1 cellular context compared by ENCODE assay signal in the genomic region with DNA sequence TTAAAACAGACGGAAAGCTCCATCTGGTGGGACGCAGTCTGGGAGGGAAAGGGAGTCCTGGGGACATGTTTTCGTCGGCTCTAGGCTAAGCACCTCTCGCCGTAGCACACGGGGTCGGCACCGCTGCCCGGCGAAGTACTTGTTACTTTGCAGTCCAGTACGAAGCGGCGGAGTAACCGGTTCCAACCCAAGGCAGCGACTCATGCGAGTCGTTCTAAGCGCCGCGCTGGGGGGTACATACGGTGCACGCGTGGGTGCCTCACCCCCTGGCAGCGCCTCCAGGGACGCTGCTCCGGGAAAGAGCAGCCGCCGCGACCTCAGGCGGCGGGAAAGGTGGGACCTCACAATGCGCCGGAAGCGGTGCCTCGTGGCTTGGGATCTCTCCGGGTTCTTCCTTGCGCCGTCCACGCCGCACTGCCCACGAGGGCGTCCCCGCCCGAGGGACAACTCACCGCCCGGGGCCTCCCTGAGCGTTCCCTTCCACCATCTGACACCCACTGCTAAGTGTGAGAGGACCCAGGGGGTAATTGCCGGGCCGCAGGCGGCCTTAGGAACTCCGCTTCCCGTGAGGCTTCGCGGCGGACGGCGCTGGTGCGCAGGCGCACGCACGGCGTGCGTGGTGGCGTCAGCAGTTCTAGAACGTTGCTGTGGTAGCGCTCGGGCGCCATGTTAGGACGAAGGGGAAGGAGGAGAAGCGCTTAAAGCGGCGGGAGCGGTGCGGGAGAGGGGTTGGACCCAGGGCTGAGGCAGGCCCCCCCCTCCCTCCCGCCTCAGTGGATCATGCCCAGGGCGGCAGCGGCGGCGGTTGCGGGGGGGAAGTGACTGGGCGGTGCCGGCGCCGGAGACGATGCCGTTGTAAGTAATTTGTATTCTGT.
A peak's percentile ranks its signal among the peaks of the same experiment; 100 is the strongest.
TF ChIP-seq lines count a peak whose summit lies in the region.

A gene (plus strand): TSS at position 637 of the 875 bp plus-strand sequence. CDS start 211 bp downstream, at position 848.

TF ChIP-seq in K562, 482 proteins besides CTCF, POLR2A, EP300 and RAD21 (continued from another document and continues in another):
- TF ChIP-seq, protein P1, sequence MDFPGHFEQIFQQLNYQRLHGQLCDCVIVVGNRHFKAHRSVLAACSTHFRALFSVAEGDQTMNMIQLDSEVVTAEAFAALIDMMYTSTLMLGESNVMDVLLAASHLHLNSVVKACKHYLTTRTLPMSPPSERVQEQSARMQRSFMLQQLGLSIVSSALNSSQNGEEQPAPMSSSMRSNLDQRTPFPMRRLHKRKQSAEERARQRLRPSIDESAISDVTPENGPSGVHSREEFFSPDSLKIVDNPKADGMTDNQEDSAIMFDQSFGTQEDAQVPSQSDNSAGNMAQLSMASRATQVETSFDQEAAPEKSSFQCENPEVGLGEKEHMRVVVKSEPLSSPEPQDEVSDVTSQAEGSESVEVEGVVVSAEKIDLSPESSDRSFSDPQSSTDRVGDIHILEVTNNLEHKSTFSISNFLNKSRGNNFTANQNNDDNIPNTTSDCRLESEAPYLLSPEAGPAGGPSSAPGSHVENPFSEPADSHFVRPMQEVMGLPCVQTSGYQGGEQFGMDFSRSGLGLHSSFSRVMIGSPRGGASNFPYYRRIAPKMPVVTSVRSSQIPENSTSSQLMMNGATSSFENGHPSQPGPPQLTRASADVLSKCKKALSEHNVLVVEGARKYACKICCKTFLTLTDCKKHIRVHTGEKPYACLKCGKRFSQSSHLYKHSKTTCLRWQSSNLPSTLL (IDR thresholded peaks at IDR 0.05), result no peak
- TF ChIP-seq SIX5 (IDR thresholded peaks at IDR 0.05; ENCODE audit: borderline replicate concordance in 1 of 2, insufficient read depth in 1 of 2, low read depth in 1 of 2, low read length in 2 of 2) (peak; percentile 53 to 62; a peak in 3 of 4 replicates), ZNF551 (CRISPR knock-in tag; IDR thresholded peaks at IDR 0.05) (no peak), CCAR2 (IDR thresholded peaks at IDR 0.05; ENCODE audit: low read depth, low read length) (no peak), TFAM (CRISPR knock-in tag; conservative IDR thresholded peaks at IDR 0.05) (no peak), CHCHD3 (CRISPR knock-in tag; IDR thresholded peaks at IDR 0.05) (no peak), HMGN3 (IDR thresholded peaks at IDR 0.05; ENCODE audit: borderline replicate concordance, extremely low read depth, insufficient read length, low read depth, low read length) (peak; percentile 81), LARP7 (IDR thresholded peaks at IDR 0.05) (no peak), ZNF668 (CRISPR knock-in tag; IDR thresholded peaks at IDR 0.05) (no peak), MCM7 (IDR thresholded peaks at IDR 0.05) (no peak), NCOA6 (IDR thresholded peaks at IDR 0.05) (peak; percentile 94), DDX20 (tag; IDR thresholded peaks at IDR 0.05; ENCODE audit: low read depth) (no peak), THRAP3 (IDR thresholded peaks at IDR 0.05; ENCODE audit: borderline replicate concordance) (no peak), CC2D1A (IDR thresholded peaks at IDR 0.05) (no peak), ZBTB7A (IDR thresholded peaks at IDR 0.05; ENCODE audit: borderline replicate concordance, control insufficient read depth, low read depth, low read length) (no peak), ZNF324 (CRISPR knock-in tag; IDR thresholded peaks at IDR 0.05) (no peak), TGIF2 (CRISPR knock-in tag; IDR thresholded peaks at IDR 0.05) (no peak), MAFF (IDR thresholded peaks at IDR 0.05; ENCODE audit: low read length) (no peak; the same call in 1 of the 2 replicates), CHD1 (IDR thresholded peaks at IDR 0.05; ENCODE audit: low read length) (no peak), CHD2 (IDR thresholded peaks at IDR 0.05; ENCODE audit: low read depth, low read length) (no peak)
- TF ChIP-seq, protein P2, sequence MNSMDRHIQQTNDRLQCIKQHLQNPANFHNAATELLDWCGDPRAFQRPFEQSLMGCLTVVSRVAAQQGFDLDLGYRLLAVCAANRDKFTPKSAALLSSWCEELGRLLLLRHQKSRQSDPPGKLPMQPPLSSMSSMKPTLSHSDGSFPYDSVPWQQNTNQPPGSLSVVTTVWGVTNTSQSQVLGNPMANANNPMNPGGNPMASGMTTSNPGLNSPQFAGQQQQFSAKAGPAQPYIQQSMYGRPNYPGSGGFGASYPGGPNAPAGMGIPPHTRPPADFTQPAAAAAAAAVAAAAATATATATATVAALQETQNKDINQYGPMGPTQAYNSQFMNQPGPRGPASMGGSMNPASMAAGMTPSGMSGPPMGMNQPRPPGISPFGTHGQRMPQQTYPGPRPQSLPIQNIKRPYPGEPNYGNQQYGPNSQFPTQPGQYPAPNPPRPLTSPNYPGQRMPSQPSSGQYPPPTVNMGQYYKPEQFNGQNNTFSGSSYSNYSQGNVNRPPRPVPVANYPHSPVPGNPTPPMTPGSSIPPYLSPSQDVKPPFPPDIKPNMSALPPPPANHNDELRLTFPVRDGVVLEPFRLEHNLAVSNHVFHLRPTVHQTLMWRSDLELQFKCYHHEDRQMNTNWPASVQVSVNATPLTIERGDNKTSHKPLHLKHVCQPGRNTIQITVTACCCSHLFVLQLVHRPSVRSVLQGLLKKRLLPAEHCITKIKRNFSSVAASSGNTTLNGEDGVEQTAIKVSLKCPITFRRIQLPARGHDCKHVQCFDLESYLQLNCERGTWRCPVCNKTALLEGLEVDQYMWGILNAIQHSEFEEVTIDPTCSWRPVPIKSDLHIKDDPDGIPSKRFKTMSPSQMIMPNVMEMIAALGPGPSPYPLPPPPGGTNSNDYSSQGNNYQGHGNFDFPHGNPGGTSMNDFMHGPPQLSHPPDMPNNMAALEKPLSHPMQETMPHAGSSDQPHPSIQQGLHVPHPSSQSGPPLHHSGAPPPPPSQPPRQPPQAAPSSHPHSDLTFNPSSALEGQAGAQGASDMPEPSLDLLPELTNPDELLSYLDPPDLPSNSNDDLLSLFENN (IDR thresholded peaks at IDR 0.05; ENCODE audit: low read depth in 2 of 2, low read length in 2 of 2), result no peak
- TF ChIP-seq, protein P3, sequence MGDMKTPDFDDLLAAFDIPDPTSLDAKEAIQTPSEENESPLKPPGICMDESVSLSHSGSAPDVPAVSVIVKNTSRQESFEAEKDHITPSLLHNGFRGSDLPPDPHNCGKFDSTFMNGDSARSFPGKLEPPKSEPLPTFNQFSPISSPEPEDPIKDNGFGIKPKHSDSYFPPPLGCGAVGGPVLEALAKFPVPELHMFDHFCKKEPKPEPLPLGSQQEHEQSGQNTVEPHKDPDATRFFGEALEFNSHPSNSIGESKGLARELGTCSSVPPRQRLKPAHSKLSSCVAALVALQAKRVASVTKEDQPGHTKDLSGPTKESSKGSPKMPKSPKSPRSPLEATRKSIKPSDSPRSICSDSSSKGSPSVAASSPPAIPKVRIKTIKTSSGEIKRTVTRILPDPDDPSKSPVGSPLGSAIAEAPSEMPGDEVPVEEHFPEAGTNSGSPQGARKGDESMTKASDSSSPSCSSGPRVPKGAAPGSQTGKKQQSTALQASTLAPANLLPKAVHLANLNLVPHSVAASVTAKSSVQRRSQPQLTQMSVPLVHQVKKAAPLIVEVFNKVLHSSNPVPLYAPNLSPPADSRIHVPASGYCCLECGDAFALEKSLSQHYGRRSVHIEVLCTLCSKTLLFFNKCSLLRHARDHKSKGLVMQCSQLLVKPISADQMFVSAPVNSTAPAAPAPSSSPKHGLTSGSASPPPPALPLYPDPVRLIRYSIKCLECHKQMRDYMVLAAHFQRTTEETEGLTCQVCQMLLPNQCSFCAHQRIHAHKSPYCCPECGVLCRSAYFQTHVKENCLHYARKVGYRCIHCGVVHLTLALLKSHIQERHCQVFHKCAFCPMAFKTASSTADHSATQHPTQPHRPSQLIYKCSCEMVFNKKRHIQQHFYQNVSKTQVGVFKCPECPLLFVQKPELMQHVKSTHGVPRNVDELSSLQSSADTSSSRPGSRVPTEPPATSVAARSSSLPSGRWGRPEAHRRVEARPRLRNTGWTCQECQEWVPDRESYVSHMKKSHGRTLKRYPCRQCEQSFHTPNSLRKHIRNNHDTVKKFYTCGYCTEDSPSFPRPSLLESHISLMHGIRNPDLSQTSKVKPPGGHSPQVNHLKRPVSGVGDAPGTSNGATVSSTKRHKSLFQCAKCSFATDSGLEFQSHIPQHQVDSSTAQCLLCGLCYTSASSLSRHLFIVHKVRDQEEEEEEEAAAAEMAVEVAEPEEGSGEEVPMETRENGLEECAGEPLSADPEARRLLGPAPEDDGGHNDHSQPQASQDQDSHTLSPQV (IDR thresholded peaks at IDR 0.05), result peak; percentile 56
- TF ChIP-seq, protein P4, sequence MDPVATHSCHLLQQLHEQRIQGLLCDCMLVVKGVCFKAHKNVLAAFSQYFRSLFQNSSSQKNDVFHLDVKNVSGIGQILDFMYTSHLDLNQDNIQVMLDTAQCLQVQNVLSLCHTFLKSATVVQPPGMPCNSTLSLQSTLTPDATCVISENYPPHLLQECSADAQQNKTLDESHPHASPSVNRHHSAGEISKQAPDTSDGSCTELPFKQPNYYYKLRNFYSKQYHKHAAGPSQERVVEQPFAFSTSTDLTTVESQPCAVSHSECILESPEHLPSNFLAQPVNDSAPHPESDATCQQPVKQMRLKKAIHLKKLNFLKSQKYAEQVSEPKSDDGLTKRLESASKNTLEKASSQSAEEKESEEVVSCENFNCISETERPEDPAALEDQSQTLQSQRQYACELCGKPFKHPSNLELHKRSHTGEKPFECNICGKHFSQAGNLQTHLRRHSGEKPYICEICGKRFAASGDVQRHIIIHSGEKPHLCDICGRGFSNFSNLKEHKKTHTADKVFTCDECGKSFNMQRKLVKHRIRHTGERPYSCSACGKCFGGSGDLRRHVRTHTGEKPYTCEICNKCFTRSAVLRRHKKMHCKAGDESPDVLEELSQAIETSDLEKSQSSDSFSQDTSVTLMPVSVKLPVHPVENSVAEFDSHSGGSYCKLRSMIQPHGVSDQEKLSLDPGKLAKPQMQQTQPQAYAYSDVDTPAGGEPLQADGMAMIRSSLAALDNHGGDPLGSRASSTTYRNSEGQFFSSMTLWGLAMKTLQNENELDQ (CRISPR knock-in tag; IDR thresholded peaks at IDR 0.05; ENCODE audit: borderline replicate concordance), result 0 out of 2 replicates have a peak, but pooled peaks have one; percentile 57
- TF ChIP-seq, protein P5, sequence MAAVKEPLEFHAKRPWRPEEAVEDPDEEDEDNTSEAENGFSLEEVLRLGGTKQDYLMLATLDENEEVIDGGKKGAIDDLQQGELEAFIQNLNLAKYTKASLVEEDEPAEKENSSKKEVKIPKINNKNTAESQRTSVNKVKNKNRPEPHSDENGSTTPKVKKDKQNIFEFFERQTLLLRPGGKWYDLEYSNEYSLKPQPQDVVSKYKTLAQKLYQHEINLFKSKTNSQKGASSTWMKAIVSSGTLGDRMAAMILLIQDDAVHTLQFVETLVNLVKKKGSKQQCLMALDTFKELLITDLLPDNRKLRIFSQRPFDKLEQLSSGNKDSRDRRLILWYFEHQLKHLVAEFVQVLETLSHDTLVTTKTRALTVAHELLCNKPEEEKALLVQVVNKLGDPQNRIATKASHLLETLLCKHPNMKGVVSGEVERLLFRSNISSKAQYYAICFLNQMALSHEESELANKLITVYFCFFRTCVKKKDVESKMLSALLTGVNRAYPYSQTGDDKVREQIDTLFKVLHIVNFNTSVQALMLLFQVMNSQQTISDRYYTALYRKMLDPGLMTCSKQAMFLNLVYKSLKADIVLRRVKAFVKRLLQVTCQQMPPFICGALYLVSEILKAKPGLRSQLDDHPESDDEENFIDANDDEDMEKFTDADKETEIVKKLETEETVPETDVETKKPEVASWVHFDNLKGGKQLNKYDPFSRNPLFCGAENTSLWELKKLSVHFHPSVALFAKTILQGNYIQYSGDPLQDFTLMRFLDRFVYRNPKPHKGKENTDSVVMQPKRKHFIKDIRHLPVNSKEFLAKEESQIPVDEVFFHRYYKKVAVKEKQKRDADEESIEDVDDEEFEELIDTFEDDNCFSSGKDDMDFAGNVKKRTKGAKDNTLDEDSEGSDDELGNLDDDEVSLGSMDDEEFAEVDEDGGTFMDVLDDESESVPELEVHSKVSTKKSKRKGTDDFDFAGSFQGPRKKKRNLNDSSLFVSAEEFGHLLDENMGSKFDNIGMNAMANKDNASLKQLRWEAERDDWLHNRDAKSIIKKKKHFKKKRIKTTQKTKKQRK (IDR thresholded peaks at IDR 0.05; ENCODE audit: borderline replicate concordance, low read depth, low read length), result no peak
- TF ChIP-seq, protein P6, sequence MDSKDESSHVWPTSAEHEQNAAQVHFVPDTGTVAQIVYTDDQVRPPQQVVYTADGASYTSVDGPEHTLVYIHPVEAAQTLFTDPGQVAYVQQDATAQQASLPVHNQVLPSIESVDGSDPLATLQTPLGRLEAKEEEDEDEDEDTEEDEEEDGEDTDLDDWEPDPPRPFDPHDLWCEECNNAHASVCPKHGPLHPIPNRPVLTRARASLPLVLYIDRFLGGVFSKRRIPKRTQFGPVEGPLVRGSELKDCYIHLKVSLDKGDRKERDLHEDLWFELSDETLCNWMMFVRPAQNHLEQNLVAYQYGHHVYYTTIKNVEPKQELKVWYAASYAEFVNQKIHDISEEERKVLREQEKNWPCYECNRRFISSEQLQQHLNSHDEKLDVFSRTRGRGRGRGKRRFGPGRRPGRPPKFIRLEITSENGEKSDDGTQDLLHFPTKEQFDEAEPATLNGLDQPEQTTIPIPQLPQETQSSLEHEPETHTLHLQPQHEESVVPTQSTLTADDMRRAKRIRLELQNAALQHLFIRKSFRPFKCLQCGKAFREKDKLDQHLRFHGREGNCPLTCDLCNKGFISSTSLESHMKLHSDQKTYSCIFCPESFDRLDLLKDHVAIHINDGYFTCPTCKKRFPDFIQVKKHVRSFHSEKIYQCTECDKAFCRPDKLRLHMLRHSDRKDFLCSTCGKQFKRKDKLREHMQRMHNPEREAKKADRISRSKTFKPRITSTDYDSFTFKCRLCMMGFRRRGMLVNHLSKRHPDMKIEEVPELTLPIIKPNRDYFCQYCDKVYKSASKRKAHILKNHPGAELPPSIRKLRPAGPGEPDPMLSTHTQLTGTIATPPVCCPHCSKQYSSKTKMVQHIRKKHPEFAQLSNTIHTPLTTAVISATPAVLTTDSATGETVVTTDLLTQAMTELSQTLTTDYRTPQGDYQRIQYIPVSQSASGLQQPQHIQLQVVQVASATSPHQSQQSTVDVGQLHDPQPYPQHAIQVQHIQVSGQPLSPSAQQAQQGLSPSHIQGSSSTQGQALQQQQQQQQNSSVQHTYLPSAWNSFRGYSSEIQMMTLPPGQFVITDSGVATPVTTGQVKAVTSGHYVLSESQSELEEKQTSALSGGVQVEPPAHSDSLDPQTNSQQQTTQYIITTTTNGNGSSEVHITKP (IDR thresholded peaks at IDR 0.05; ENCODE audit: partially characterized antibody), result peak; percentile 78
- TF ChIP-seq, protein P7, sequence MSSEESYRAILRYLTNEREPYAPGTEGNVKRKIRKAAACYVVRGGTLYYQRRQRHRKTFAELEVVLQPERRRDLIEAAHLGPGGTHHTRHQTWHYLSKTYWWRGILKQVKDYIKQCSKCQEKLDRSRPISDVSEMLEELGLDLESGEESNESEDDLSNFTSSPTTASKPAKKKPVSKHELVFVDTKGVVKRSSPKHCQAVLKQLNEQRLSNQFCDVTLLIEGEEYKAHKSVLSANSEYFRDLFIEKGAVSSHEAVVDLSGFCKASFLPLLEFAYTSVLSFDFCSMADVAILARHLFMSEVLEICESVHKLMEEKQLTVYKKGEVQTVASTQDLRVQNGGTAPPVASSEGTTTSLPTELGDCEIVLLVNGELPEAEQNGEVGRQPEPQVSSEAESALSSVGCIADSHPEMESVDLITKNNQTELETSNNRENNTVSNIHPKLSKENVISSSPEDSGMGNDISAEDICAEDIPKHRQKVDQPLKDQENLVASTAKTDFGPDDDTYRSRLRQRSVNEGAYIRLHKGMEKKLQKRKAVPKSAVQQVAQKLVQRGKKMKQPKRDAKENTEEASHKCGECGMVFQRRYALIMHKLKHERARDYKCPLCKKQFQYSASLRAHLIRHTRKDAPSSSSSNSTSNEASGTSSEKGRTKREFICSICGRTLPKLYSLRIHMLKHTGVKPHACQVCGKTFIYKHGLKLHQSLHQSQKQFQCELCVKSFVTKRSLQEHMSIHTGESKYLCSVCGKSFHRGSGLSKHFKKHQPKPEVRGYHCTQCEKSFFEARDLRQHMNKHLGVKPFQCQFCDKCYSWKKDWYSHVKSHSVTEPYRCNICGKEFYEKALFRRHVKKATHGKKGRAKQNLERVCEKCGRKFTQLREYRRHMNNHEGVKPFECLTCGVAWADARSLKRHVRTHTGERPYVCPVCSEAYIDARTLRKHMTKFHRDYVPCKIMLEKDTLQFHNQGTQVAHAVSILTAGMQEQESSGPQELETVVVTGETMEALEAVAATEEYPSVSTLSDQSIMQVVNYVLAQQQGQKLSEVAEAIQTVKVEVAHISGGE (CRISPR knock-in tag; IDR thresholded peaks at IDR 0.05), result no peak
